ENCODE assay signal across 26 cellular contexts in genomic region chr14:91885837-91886236, GRCh38. TPM values are rescaled to one million over a fixed set of nuclear protein-coding genes. Genes with fewer than 3 reads are reported as not detected.
DNase-seq lines count a peak whose midpoint lies in the region; ATAC-seq and TF ChIP-seq lines count a peak whose summit lies in the region.
"Had no signal": no experiment of that assay in that cellular context is flagged by ENCODE, and none has a peak within 500 bp of the region (broad histone marks: within the 10 kb centered on the region; RNA-seq: fewer than 3 reads in every experiment).

No MANE protein-coding gene starts in this region.

- CTCF ChIA-PET in naive thymus-derived CD4-positive, alpha-beta T cell (lab: Charles Lee) = interaction anchor here (0.7 kb wide), 1 partner anchor 886 kb away, joined by 3 read pairs; no protein-coding TSS in a partner anchor

- TF ChIP-seq CTCF in adrenal gland (IDR thresholded peaks at IDR 0.05) (no peak), thoracic aorta (IDR thresholded peaks at IDR 0.05) (no peak)

- ATAC-seq in naive thymus-derived CD4-positive, alpha-beta T cell = no peak
- ATAC-seq in thoracic aorta (ENCODE audit: insufficient number of reproducible peaks, low FRiP score, low read depth) = no peak
- ATAC-seq: SK-N-SH treated with all-trans-retinoic acid at 6 μM for 48 hours had no signal

- 63 to 68% (median 66%) methylated on average over 4 of the region's 4 CpGs for WGBS in adrenal gland, 4 donors

- H3K27ac ChIP-seq in SJCRH30 (peak overlapping the region; percentile 12; the same call in 1 of the 2 replicates), adrenal gland (peak overlapping the region in 3 of 5 donors; percentile 40 to 77 (median 64)), thoracic aorta (peak overlapping the region; percentile 64 to 71)
- no peak overlapping the region for H3K27ac ChIP-seq in naive thymus-derived CD4-positive, alpha-beta T cell (ENCODE audit: low read depth, low read length)
- H3K27ac ChIP-seq: epithelial cell of prostate had no signal

- H3K27ac Mint-ChIP-seq in naive thymus-derived CD4-positive, alpha-beta T cell = peak overlapping the region in 6 of 9 donors; percentile 37 to 85 (median 55)
- H3K27ac Mint-ChIP-seq: activated B cell treated with CpG ODN at 0.5 μM for 24 hours; activated T-helper 1 cell treated with anti-CD3 and anti-CD28 coated beads, Interleukin-12 subunit alpha, Interleukin-12 subunit beta, Interleukin-2, Interleukin-4 antibody, amounts not matched to agents 30 ng/mL and 10 ng/mL and 1 ng/mL, durations not matched to agents 14 hours and 24 hours and 36 hours; CD14-positive monocyte; progenitor cell of endocrine pancreas had no signal

- H3K4me1 ChIP-seq in SJCRH30 = peaks cover 33% of the 10 kb centered on the region
- H3K4me1 ChIP-seq in adrenal gland (replicated peaks in 1 of 2) = no peaks in the 10 kb centered on the region
- H3K4me1 ChIP-seq in naive thymus-derived CD4-positive, alpha-beta T cell (ENCODE audit: control insufficient read depth in 2 of 2, insufficient read depth in 2 of 2, low read length in 2 of 2) = peaks cover 23 to 28% of the 10 kb centered on the region in 2 donors
- H3K4me1 ChIP-seq in thoracic aorta (ENCODE audit: control insufficient read depth in 1 of 2, low read depth in 2 of 2) = peaks cover 51 to 79% of the 10 kb centered on the region in 2 donors

- H3K27me3 ChIP-seq in SJCRH30 = no peaks in the 10 kb centered on the region
- no peaks in the 10 kb centered on the region for H3K27me3 ChIP-seq in adrenal gland
- H3K27me3 ChIP-seq in naive thymus-derived CD4-positive, alpha-beta T cell (ENCODE audit: control insufficient read depth in 2 of 2, insufficient read depth in 2 of 2, low read length in 2 of 2) = no peaks in the 10 kb centered on the region
- no peaks in the 10 kb centered on the region for H3K27me3 ChIP-seq in thoracic aorta (replicated peaks; ENCODE audit: insufficient read depth)

- no peaks in the 10 kb centered on the region for H3K9me3 ChIP-seq in SJCRH30 (replicated peaks)
- no peaks in the 10 kb centered on the region for H3K9me3 ChIP-seq in adrenal gland (replicated peaks in 1 of 3)
- H3K9me3 ChIP-seq in naive thymus-derived CD4-positive, alpha-beta T cell (ENCODE audit: control insufficient read depth in 2 of 3, low read length in 3 of 3) = no peaks in the 10 kb centered on the region
- H3K9me3 ChIP-seq in thoracic aorta = no peaks in the 10 kb centered on the region

- peak; percentile 16 to 73 for DNase-seq in SJCRH30
- no peak for DNase-seq in adrenal gland
- no peak for DNase-seq in naive thymus-derived CD4-positive, alpha-beta T cell
- no peak for DNase-seq in thoracic aorta (ENCODE audit: low spot score)
- no peak for DNase-seq in NAMALWA (ENCODE audit: low spot score)
- no peak for DNase-seq in AG20443 (ENCODE audit: low spot score)
- no peak for DNase-seq in NCI-H2081 (lab: John Stamatoyannopoulos, UW)
- DNase-seq: activated B cell treated with CpG ODN at 0.5 μM for 24 hours; activated naive CD4-positive, alpha-beta T cell treated with anti-CD3 and anti-CD28 coated beads, Interleukin-2, amount 50 U/mL, for 16 hours; cerebellar nuclear complex; DMS 273 treated with DMSO at 0.1 percent for 48 hours; HCEC 1CT; hypothalamus; NCI-H1105 treated with DMSO at 0.1 percent for 48 hours; NCI-H2029; NCI-H2227 treated with DMSO at 0.1 percent for 48 hours; stimulated activated CD4-positive, alpha-beta T cell treated with anti-CD3 and anti-CD28 coated beads, Interleukin-2, amount 100 ng/mL, for 24 hours; substantia nigra had no signal

- intact Hi-C loops in adrenal gland (cut with DNase I) = no loop called here
- intact Hi-C loops in naive thymus-derived CD4-positive, alpha-beta T cell (cut with micrococcal nuclease) = no loop called here

- no peak overlapping the region for H3K4me3 ChIP-seq in SJCRH30
- H3K4me3 ChIP-seq in adrenal gland = no peak overlapping the region
- H3K4me3 ChIP-seq in naive thymus-derived CD4-positive, alpha-beta T cell (ENCODE audit: low read length) = no peak overlapping the region
- no peak overlapping the region for H3K4me3 ChIP-seq in thoracic aorta
- H3K4me3 ChIP-seq: lung, smooth muscle cell had no signal

- POLR2A ChIA-PET in naive thymus-derived CD4-positive, alpha-beta T cell (lab: Charles Lee) = interaction anchor here (1.3 to 5.0 kb wide), 3 partner anchors 12 to 19 kb away, joined by 6 to 47 read pairs (median 6); partner anchors contain the start of gene TC2N

- H3K9me3 Mint-ChIP-seq in naive thymus-derived CD4-positive, alpha-beta T cell = peaks cover 0 to 5% (median 0%) of the 10 kb centered on the region in 11 donors
- H3K9me3 Mint-ChIP-seq: activated B cell treated with CpG ODN at 0.5 μM for 24 hours; activated T-helper 1 cell treated with anti-CD3 and anti-CD28 coated beads, Interleukin-12 subunit alpha, Interleukin-12 subunit beta, Interleukin-2, Interleukin-4 antibody, amounts not matched to agents 30 ng/mL and 10 ng/mL and 1 ng/mL, durations not matched to agents 14 hours and 24 hours and 36 hours had no signal

- no peak overlapping the region for H3K4me3 Mint-ChIP-seq in naive thymus-derived CD4-positive, alpha-beta T cell
- H3K4me3 Mint-ChIP-seq: activated B cell treated with CpG ODN at 0.5 μM for 24 hours; activated T-helper 1 cell treated with anti-CD3 and anti-CD28 coated beads, Interleukin-12 subunit alpha, Interleukin-12 subunit beta, Interleukin-2, Interleukin-4 antibody, amounts not matched to agents 30 ng/mL and 10 ng/mL and 1 ng/mL, durations not matched to agents 14 hours and 24 hours and 36 hours; CD14-positive monocyte had no signal

- TF ChIP-seq POLR2A in adrenal gland (IDR thresholded peaks at IDR 0.05) = no peak

- H3K27me3 Mint-ChIP-seq in naive thymus-derived CD4-positive, alpha-beta T cell = no peaks in the 10 kb centered on the region
- H3K27me3 Mint-ChIP-seq: activated B cell treated with CpG ODN at 0.5 μM for 24 hours had no signal

- peaks cover 0 to 5% (median 0%) of the 10 kb centered on the region in 5 donors for H3K36me3 Mint-ChIP-seq in naive thymus-derived CD4-positive, alpha-beta T cell
- H3K36me3 Mint-ChIP-seq: CD14-positive monocyte had no signal

- no peaks in the 10 kb centered on the region; the same call in 1 of the 2 replicates for H3K36me3 ChIP-seq in SJCRH30
- no peaks in the 10 kb centered on the region for H3K36me3 ChIP-seq in adrenal gland (replicated peaks in 1 of 2)
- no peaks in the 10 kb centered on the region for H3K36me3 ChIP-seq in naive thymus-derived CD4-positive, alpha-beta T cell (ENCODE audit: control insufficient read depth in 2 of 3, insufficient read depth in 3 of 3, low read length in 3 of 3)
- H3K36me3 ChIP-seq in thoracic aorta = peaks cover 32% of the 10 kb centered on the region

- peaks cover 29 to 48% (median 37%) of the 10 kb centered on the region in 7 donors for H3K4me1 Mint-ChIP-seq in naive thymus-derived CD4-positive, alpha-beta T cell
- H3K4me1 Mint-ChIP-seq: activated B cell treated with CpG ODN at 0.5 μM for 24 hours, CD14-positive monocyte had no signal

RNA-seq across cellular contexts. Expression of gene TC2N, which starts 18.5 kb away (rescaled TPM):
- total RNA-seq in SJCRH30 (2014; rRNA removed; shearing (Covaris generic)) = 0.26 and 0.41 TPM in 2 replicates
- total RNA-seq in adrenal gland (10 to 100 TPM in 3 of 8 donors, 1 to 10 TPM in 5; 3.4 to 28.4 (median 5.9) TPM), thoracic aorta (100 to 1,000 TPM; 146 to 172 TPM)
- polyA plus RNA-seq in adrenal gland = 1 to 10 TPM; 1.9 to 3.8 (median 3.7) TPM
- total RNA-seq in naive thymus-derived CD4-positive, alpha-beta T cell = 100 to 1,000 TPM; 158 to 301 (median 246) TPM
- polyA plus RNA-seq in naive thymus-derived CD4-positive, alpha-beta T cell = 100 to 1,000 TPM; 167 to 193 TPM
- total RNA-seq: RPMI7951 had no signal

Comparison
In these comparisons a context has a peak if more than half of its experiments do, and no peak if none do; other contexts are left out.
1. DNase-seq: peak in SJCRH30 (2 of 2); none in adrenal gland (0 of 7), naive thymus-derived CD4-positive, alpha-beta T cell (0 of 9), thoracic aorta (single experiment), NAMALWA (single experiment), AG20443 (single experiment) and NCI-H2081 (0 of 2).
2. RNA of gene TC2N, which starts 18.5 kb away (total RNA-seq): 158 to 301 TPM in naive thymus-derived CD4-positive, alpha-beta T cell and 146 to 172 TPM in thoracic aorta; 3.4 to 28.4 TPM in adrenal gland and 0.26 to 0.41 TPM in SJCRH30; every median in the first group is over 4 times any median in the second.